ENCODE assay signal across 18 cellular contexts in genomic region chr4:77844363-77844762, GRCh38.
"Had no signal": no experiment of that assay in that cellular context is flagged by ENCODE, and none has a peak within 500 bp of the region (broad histone marks: within the 10 kb centered on the region; RNA-seq: fewer than 3 reads in every experiment).

No MANE protein-coding gene starts in this region.

- H3K9me3 Mint-ChIP-seq: naive B cell; stimulated activated naive B cell treated with anti-CD40 and anti-IgM and Interleukin-4, amounts not matched to agents 10 μg/mL and 1 μg/mL and 100 μg/mL, for 72 hours had no signal

- H3K4me3 ChIP-seq: gastrocnemius medialis, heart right ventricle, psoas muscle, right lobe of liver, suprapubic skin, thyroid gland, upper lobe of left lung, uterus had no signal

- H3K27ac ChIP-seq: gastrocnemius medialis, neutrophil, psoas muscle, right lobe of liver, suprapubic skin, thyroid gland, upper lobe of left lung, uterus had no signal

- H3K4me1 Mint-ChIP-seq: naive B cell had no signal

- H3K9me3 ChIP-seq: gastrocnemius medialis, heart right ventricle, neutrophil, psoas muscle, right lobe of liver, suprapubic skin, thyroid gland, upper lobe of left lung, uterus had no signal

- H3K27ac Mint-ChIP-seq: stimulated activated naive B cell treated with anti-CD40 and anti-IgM and Interleukin-4, amounts not matched to agents 10 μg/mL and 1 μg/mL and 100 μg/mL, for 72 hours had no signal

- H3K4me3 Mint-ChIP-seq: naive B cell; stimulated activated naive B cell treated with anti-CD40 and anti-IgM and Interleukin-4, amounts not matched to agents 10 μg/mL and 1 μg/mL and 100 μg/mL, for 72 hours had no signal

- H3K36me3 ChIP-seq: gastrocnemius medialis, heart right ventricle, neutrophil, right lobe of liver, suprapubic skin, thyroid gland, upper lobe of left lung, uterus had no signal

- ATAC-seq: gastrocnemius medialis, heart right ventricle, psoas muscle, right lobe of liver had no signal

- H3K36me3 Mint-ChIP-seq: naive B cell; stimulated activated naive B cell treated with anti-CD40 and anti-IgM and Interleukin-4, amounts not matched to agents 10 μg/mL and 1 μg/mL and 100 μg/mL, for 72 hours had no signal

- H3K27me3 Mint-ChIP-seq: naive B cell; stimulated activated naive B cell treated with anti-CD40 and anti-IgM and Interleukin-4, amounts not matched to agents 10 μg/mL and 1 μg/mL and 100 μg/mL, for 72 hours had no signal

- DNase-seq: effector memory CD4-positive, alpha-beta T cell; gastrocnemius medialis; heart right ventricle; hypothalamus; kidney glomerular epithelial cell; naive B cell; psoas muscle; retina; right lobe of liver; stimulated activated CD4-positive, alpha-beta T cell treated with anti-CD3 and anti-CD28 coated beads, Interleukin-15, amount 100 ng/mL, for 24 hours; stimulated activated CD4-positive, alpha-beta T cell treated with anti-CD3 and anti-CD28 coated beads, Interleukin-1b, Interleukin-23, amount 100 ng/mL, for 48 hours; stimulated activated CD4-positive, alpha-beta T cell treated with anti-CD3 and anti-CD28 coated beads, Interleukin-4, amount 100 ng/mL, for 24 hours; stimulated activated naive B cell treated with anti-CD40 and anti-IgM and Interleukin-4, amounts not matched to agents 10 μg/mL and 1 μg/mL and 100 μg/mL, for 72 hours; thyroid gland; upper lobe of left lung; uterus had no signal

- H3K4me1 ChIP-seq: psoas muscle, right lobe of liver, suprapubic skin, thyroid gland, upper lobe of left lung, uterus had no signal
